ENCODE assay signal across 8 cellular contexts in the genomic region with DNA sequence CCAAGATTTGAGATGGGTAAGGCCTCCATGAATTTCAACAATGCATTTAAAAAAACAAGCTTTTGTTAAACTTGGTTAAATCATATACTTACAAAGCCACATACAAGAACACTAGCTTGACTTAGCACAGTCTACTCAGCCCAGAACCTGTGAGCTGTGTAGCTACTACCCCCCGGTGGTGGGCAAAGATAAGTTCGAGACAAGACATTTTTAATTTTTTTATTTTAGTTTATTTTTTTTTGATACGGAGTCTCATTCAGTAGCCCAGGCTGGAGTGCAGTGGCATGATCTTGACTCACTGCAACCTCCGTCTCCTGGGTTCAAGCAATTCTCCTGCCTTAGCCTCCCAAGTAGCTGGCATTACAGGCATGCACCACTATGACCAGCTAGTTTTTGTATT.
DNase-seq lines count a peak whose midpoint lies in the region; ATAC-seq lines count a peak whose summit lies in the region.

No MANE protein-coding gene starts in this region.

- no peak overlapping the region for H3K4me3 Mint-ChIP-seq in T-helper 2 cell treated with Interferon-gamma antibody and Interleukin-4, amounts not matched to agents 5 μg/mL and 100 μg/mL, for 36 hours

- no peaks in the 10 kb centered on the region for H3K36me3 Mint-ChIP-seq in T-helper 2 cell treated with Interferon-gamma antibody and Interleukin-4, amounts not matched to agents 5 μg/mL and 100 μg/mL, for 36 hours (ENCODE audit: low read depth)

- H3K27me3 Mint-ChIP-seq in T-helper 2 cell treated with Interferon-gamma antibody and Interleukin-4, amounts not matched to agents 5 μg/mL and 100 μg/mL, for 36 hours (ENCODE audit: low read depth), result no peaks in the 10 kb centered on the region

- ATAC-seq in GM19328 (IDR thresholded peaks at IDR 0.05; ENCODE audit: unreplicated experiment) (no peak), GM18909 (IDR thresholded peaks at IDR 0.05; ENCODE audit: poor library complexity, unreplicated experiment) (no peak)

- no peak overlapping the region for H3K27ac Mint-ChIP-seq in T-helper 2 cell treated with Interferon-gamma antibody and Interleukin-4, amounts not matched to agents 5 μg/mL and 100 μg/mL, for 36 hours

- peaks cover 24% of the 10 kb centered on the region for H3K4me1 Mint-ChIP-seq in T-helper 2 cell treated with Interferon-gamma antibody and Interleukin-4, amounts not matched to agents 5 μg/mL and 100 μg/mL, for 36 hours (ENCODE audit: low read depth)

- no peaks in the 10 kb centered on the region for H3K9me3 Mint-ChIP-seq in T-helper 2 cell treated with Interferon-gamma antibody and Interleukin-4, amounts not matched to agents 5 μg/mL and 100 μg/mL, for 36 hours

- DNase-seq in T-helper 2 cell, result peak in 4 of 5 experiments; percentile 38 to 81 (median 58)
- no peak for DNase-seq in T-helper 2 cell treated with Interferon-gamma antibody and Interleukin-4, amounts not matched to agents 5 μg/mL and 100 μg/mL, for 36 hours (ENCODE audit: low spot score)
- peak; percentile 96 for DNase-seq in NCI-H2171 treated with DMSO at 0.1 percent for 48 hours (lab: John Stamatoyannopoulos, UW)
- DNase-seq in activated T-cell treated with anti-CD3 and anti-CD28 coated beads for 1 hour (ENCODE audit: low read depth), result peak; percentile 41
- peak; percentile 76 for DNase-seq in fibroblast of gingiva (ENCODE audit: low read depth)
- DNase-seq in stimulated activated CD4-positive, alpha-beta T cell treated with anti-CD3 and anti-CD28 coated beads, Interleukin-12 subunit alpha, Interleukin-12 subunit beta, amount 100 ng/mL, for 48 hours (ENCODE audit: low read depth in 2 of 3, low spot score in 1 of 3), result peak; percentile 23 to 50 (median 40)
